8 cellular contexts compared by ENCODE assay signal in genomic region chr1:236395780-236396664, GRCh38. TPM values are rescaled to one million over a fixed set of nuclear protein-coding genes. Genes with fewer than 3 reads are reported as not detected.
DNase-seq lines count a peak whose midpoint lies in the region; ATAC-seq and TF ChIP-seq lines count a peak whose summit lies in the region.

No MANE protein-coding gene starts in this region.

- H3K27me3 ChIP-seq in left lung, result peaks cover 23 to 62% of the 10 kb centered on the region in 2 donors
- peaks cover 0 to 39% of the 10 kb centered on the region in 2 donors for H3K27me3 ChIP-seq in tibial artery

- intact Hi-C loops in left lung (cut with DNase I) (no loop called here), tibial artery (cut with DNase I; ENCODE audit: low total_unique reads) (no loop called here)

- TF ChIP-seq CTCF in left lung (IDR thresholded peaks at IDR 0.05) (no peak), tibial artery (IDR thresholded peaks at IDR 0.05) (no peak)

- H3K36me3 ChIP-seq in left lung (no peaks in the 10 kb centered on the region), tibial artery (no peaks in the 10 kb centered on the region)

- peak overlapping the region; percentile 41 to 51 for H3K4me3 ChIP-seq in left lung
- H3K4me3 ChIP-seq in tibial artery, result peak overlapping the region; percentile 49 to 62

- H3K36me3 Mint-ChIP-seq in activated naive CD8-positive, alpha-beta T cell treated with anti-CD3 and anti-CD28 coated beads, Interleukin-2, amount 50 U/mL, for 24 hours (ENCODE audit: low read depth), result peaks cover 2% of the 10 kb centered on the region

- H3K4me1 ChIP-seq in left lung (peaks cover 0 to 24% of the 10 kb centered on the region in 2 donors), tibial artery (peaks cover 0 to 20% (median 13%) of the 10 kb centered on the region in 4 donors)

- peaks cover 52% of the 10 kb centered on the region for H3K4me1 Mint-ChIP-seq in activated naive CD8-positive, alpha-beta T cell treated with anti-CD3 and anti-CD28 coated beads, Interleukin-2, amount 50 U/mL, for 24 hours

- H3K9me3 ChIP-seq in left lung (no peaks in the 10 kb centered on the region), tibial artery (no peaks in the 10 kb centered on the region)

- peaks cover 44% of the 10 kb centered on the region for H3K27me3 Mint-ChIP-seq in activated naive CD8-positive, alpha-beta T cell treated with anti-CD3 and anti-CD28 coated beads, Interleukin-2, amount 50 U/mL, for 24 hours

- ATAC-seq in HG02759 (IDR thresholded peaks at IDR 0.05; ENCODE audit: unreplicated experiment), result peak; percentile 19
- ATAC-seq in activated naive CD8-positive, alpha-beta T cell treated with anti-CD3 and anti-CD28 coated beads, Interleukin-2, amount 50 U/mL, for 24 hours, result peak; percentile 85
- no peak for ATAC-seq in left lung
- ATAC-seq in HG03039 (IDR thresholded peaks at IDR 0.05; ENCODE audit: unreplicated experiment), result no peak

- H3K9me3 Mint-ChIP-seq in activated naive CD8-positive, alpha-beta T cell treated with anti-CD3 and anti-CD28 coated beads, Interleukin-2, amount 50 U/mL, for 24 hours, result no peaks in the 10 kb centered on the region

- H3K27ac ChIP-seq in left lung, result no peak overlapping the region
- H3K27ac ChIP-seq in tibial artery, result no peak overlapping the region

- peak overlapping the region; percentile 96 for H3K27ac Mint-ChIP-seq in activated naive CD8-positive, alpha-beta T cell treated with anti-CD3 and anti-CD28 coated beads, Interleukin-2, amount 50 U/mL, for 24 hours

- peak overlapping the region; percentile 94 for H3K4me3 Mint-ChIP-seq in activated naive CD8-positive, alpha-beta T cell treated with anti-CD3 and anti-CD28 coated beads, Interleukin-2, amount 50 U/mL, for 24 hours

- DNase-seq in ELF-1 (ENCODE audit: low read depth, low spot score) (peak; percentile 22), left lung (no peak), tibial artery (no peak), occipital lobe (lab: John Stamatoyannopoulos, UW) (no peak), C1 segment of cervical spinal cord (lab: John Stamatoyannopoulos, UW) (no peak)
- DNase-seq in activated naive CD8-positive, alpha-beta T cell treated with anti-CD3 and anti-CD28 coated beads, Interleukin-2, amount 50 U/mL, for 24 hours, result peak; percentile 18

RNA-seq across cellular contexts. Expression of gene EDARADD, which starts 1.9 kb away (rescaled TPM):
- total RNA-seq in left lung, result under 1 TPM; 0.73 to 0.97 TPM
- 6.1 TPM for total RNA-seq in occipital lobe

Comparison
In these comparisons a context has a peak if more than half of its experiments do, and no peak if none do; other contexts are left out.
1. DNase-seq: peak in ELF-1 (single experiment) and activated naive CD8-positive, alpha-beta T cell treated with anti-CD3 and anti-CD28 coated beads, Interleukin-2, amount 50 U/mL, for 24 hours (single experiment); none in left lung (0 of 2), tibial artery (0 of 2), occipital lobe (single experiment) and C1 segment of cervical spinal cord (0 of 14).
2. ATAC-seq: peak in HG02759 (single experiment) and activated naive CD8-positive, alpha-beta T cell treated with anti-CD3 and anti-CD28 coated beads, Interleukin-2, amount 50 U/mL, for 24 hours (single experiment); none in left lung (single experiment) and HG03039 (single experiment).